Comparison of ENCODE assay signal across 19 cellular contexts in the genomic region with DNA sequence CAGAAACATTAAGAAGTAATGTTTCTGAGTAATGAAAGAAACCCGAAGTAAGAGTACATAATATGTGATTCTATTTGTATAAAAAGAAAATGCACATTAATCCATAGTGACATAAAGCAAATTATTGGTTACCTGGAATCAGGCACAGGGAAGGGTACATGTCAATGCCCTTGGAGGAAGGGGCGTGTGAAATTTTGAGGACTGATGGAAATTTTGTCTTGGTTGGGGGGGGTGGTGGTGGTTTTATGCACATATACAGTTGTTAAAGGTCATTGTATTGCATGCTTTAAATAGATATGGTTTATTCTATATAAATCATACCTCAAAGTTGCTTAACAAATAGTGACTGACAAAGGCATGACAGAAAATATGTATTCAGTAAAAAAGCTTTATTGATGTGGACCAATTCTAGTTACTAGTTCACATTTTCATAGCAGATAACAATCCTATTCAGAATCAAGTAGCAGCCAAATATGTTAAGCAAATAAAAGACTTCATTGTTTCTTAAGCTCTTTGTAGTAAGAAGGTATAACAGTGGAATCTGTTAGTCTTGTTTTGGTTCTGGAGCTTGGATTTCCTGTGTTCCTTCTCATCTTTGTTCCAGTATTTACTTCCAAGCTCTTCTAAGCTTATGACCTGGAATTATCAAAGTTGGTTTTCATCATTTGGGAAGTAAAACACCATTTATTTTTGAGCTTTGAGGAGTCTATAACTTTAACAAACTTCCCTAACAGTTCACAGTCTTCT. TPM values are rescaled to one million over a fixed set of nuclear protein-coding genes. Genes with fewer than 3 reads are reported as not detected.
DNase-seq lines count a peak whose midpoint lies in the region; ATAC-seq, FAIRE-seq and TF ChIP-seq lines count a peak whose summit lies in the region.
"Had no signal": no experiment of that assay in that cellular context is flagged by ENCODE, and none has a peak within 500 bp of the region (broad histone marks: within the 10 kb centered on the region; RNA-seq: fewer than 3 reads in every experiment).

No MANE protein-coding gene starts in this region.

- H4K20me1 ChIP-seq in SK-N-SH (ENCODE audit: insufficient read depth) (peaks cover 100% of the 10 kb centered on the region), GM12878 (ENCODE audit: control insufficient read depth, insufficient read depth) (no peaks in the 10 kb centered on the region), MM.1S (ENCODE audit: insufficient read depth, low read length) (peaks cover 27% of the 10 kb centered on the region)

- FAIRE-seq in GM12891 (lab: Jason Lieb, UNC) (no peak), GM12878 (lab: Jason Lieb, UNC) (no peak)
- FAIRE-seq: G401.6 had no signal

- intact Hi-C loops in GM12878 (cut with micrococcal nuclease; ENCODE audit: unreplicated experiment), result no loop called here

- TF ChIP-seq POLR2A in GM12891 (IDR thresholded peaks at IDR 0.05; ENCODE audit: low read depth, low read length) (peak; percentile 41; the same call in 1 of the 2 replicates), GM12878 (IDR thresholded peaks at IDR 0.05; ENCODE audit: low read depth, low read length) (no peak)

- no peak for TF ChIP-seq EP300 in SK-N-SH (IDR thresholded peaks at IDR 0.05; ENCODE audit: borderline replicate concordance in 1 of 2, low read depth in 1 of 2, low read length in 1 of 2)
- TF ChIP-seq EP300 in GM12878 (IDR thresholded peaks at IDR 0.05; ENCODE audit: borderline replicate concordance in 1 of 2, control insufficient read depth in 1 of 2, low read depth in 2 of 2, low read length in 2 of 2), result no peak

- H3K9me3 ChIP-seq in SK-N-SH, result no peaks in the 10 kb centered on the region
- peaks cover 5% of the 10 kb centered on the region; the same call in 1 of the 3 replicates for H3K9me3 ChIP-seq in GM12878 (replicated peaks; ENCODE audit: control insufficient read depth, insufficient read depth, low read length)
- no peaks in the 10 kb centered on the region for H3K9me3 ChIP-seq in neutrophil
- no peaks in the 10 kb centered on the region for H3K9me3 ChIP-seq in MM.1S (replicated peaks; ENCODE audit: insufficient read depth, low read length)

- RAD21 ChIA-PET in GM12878 (lab: Charles Lee; ENCODE audit: unreplicated experiment), result interaction anchor here (0.9 to 4.0 kb wide), 6 partner anchors 8 to 79 kb away, joined by 3 to 42 read pairs (median 6); a partner anchor contains a TSS

- H3K27me3 ChIP-seq in SK-N-SH (ENCODE audit: insufficient read depth), result no peaks in the 10 kb centered on the region
- no peaks in the 10 kb centered on the region for H3K27me3 ChIP-seq in GM12878 (replicated peaks in 1 of 2; ENCODE audit: control insufficient read depth in 2 of 2, insufficient read depth in 2 of 2, low read length in 1 of 2)
- no peaks in the 10 kb centered on the region for H3K27me3 ChIP-seq in neutrophil
- no peaks in the 10 kb centered on the region for H3K27me3 ChIP-seq in MM.1S (replicated peaks; ENCODE audit: insufficient read depth, low read length)
- H3K27me3 ChIP-seq: BLaER1 treated with 17β-estradiol and CSF1 and Interleukin-3, amounts not matched to agents 10 nM and 100 nM had no signal

- POLR2A ChIA-PET in SK-N-SH (lab: Yijun Ruan, JAX) (no interaction called here), GM12878 (lab: Charles Lee) (interaction anchor here (0.6 to 6.8 kb wide), 6 partner anchors 12 to 150 kb away, joined by 3 to 41 read pairs (median 4); no protein-coding TSS in a partner anchor)

- peaks cover 100% of the 10 kb centered on the region for H3K79me2 ChIP-seq in SK-N-SH (ENCODE audit: insufficient read depth)
- H3K79me2 ChIP-seq in GM12878 (ENCODE audit: control insufficient read depth, insufficient read depth, low read length), result peaks cover 96% of the 10 kb centered on the region
- H3K79me2 ChIP-seq in MM.1S (ENCODE audit: low read length), result peaks cover 100% of the 10 kb centered on the region

- in situ Hi-C loops in GM12878 (cut with MboI), result no loop called here

- H3K9ac ChIP-seq in SK-N-SH (no peak overlapping the region), GM12878 (ENCODE audit: control insufficient read depth, insufficient read depth, low read length) (no peak overlapping the region), MM.1S (ENCODE audit: low read length) (no peak overlapping the region)

- TF ChIP-seq RAD21 in SK-N-SH (IDR thresholded peaks at IDR 0.05; ENCODE audit: low read length), result no peak
- no peak for TF ChIP-seq RAD21 in GM12878 (IDR thresholded peaks at IDR 0.05; ENCODE audit: insufficient read depth, low read depth, low read length)

- no TSS peak for BruUV-seq in GM12878 (replicated peaks; lab: Mats Ljungman, UMichigan)

- no peak for TF ChIP-seq CTCF in SK-N-SH (IDR thresholded peaks at IDR 0.05)
- TF ChIP-seq CTCF in GM12878 (IDR thresholded peaks at IDR 0.05 in 2 of 3, conservative IDR thresholded peaks at IDR 0.05 in 1 of 3; ENCODE audit: control insufficient read depth in 2 of 3, extremely low read depth in 1 of 3, insufficient read depth in 1 of 3, low read depth in 3 of 3, low read length in 3 of 3), result no peak
- TF ChIP-seq CTCF in neutrophil (IDR thresholded peaks at IDR 0.05), result no peak
- TF ChIP-seq CTCF in MM.1S (IDR thresholded peaks at IDR 0.05; ENCODE audit: low read length), result no peak

- WGBS in SK-N-SH (ENCODE audit: low lambda C conversion rate), result 96% methylated on average over 2 of the region's 2 CpGs
- WGBS in GM12878 (ENCODE audit: insufficient coverage, insufficient replicate concordance, low lambda C conversion rate, missing lambda C conversion rate), result 100% methylated on average over 2 of the region's 2 CpGs

- no peaks in the 10 kb centered on the region for H3K9me2 ChIP-seq in SK-N-SH
- H3K9me2 ChIP-seq in MM.1S (replicated peaks; ENCODE audit: insufficient read depth, low read length), result no peaks in the 10 kb centered on the region

- no peak for ATAC-seq in SK-N-SH treated with all-trans-retinoic acid at 6 μM for 48 hours
- ATAC-seq in GM12878, result no peak
- no peak for ATAC-seq in GM19328 (IDR thresholded peaks at IDR 0.05; ENCODE audit: unreplicated experiment)
- no peak for ATAC-seq in HG02642 (IDR thresholded peaks at IDR 0.05; ENCODE audit: poor library complexity, unreplicated experiment)

- H3K27ac ChIP-seq in SK-N-SH (ENCODE audit: low read depth in 2 of 2, low read length in 1 of 2) (peak overlapping the region in 1 of 2 experiments; percentile 28; a peak in 1 of 4 replicates), GM12878 (ENCODE audit: control insufficient read depth, insufficient read depth) (no peak overlapping the region), neutrophil (peak overlapping the region; percentile 81), MM.1S (ENCODE audit: low read length) (no peak overlapping the region)

- H3K4me2 ChIP-seq in SK-N-SH, result 0 out of 2 replicates have a peak overlapping the region, but pooled peaks have one; percentile 8
- H3K4me2 ChIP-seq in GM12878 (ENCODE audit: control insufficient read depth, insufficient read depth), result no peak overlapping the region
- no peak overlapping the region for H3K4me2 ChIP-seq in MM.1S (ENCODE audit: low read depth, low read length)

- DNase-seq in SK-N-SH, result no peak
- no peak for DNase-seq in GM12891 (ENCODE audit: insufficient read length, low spot score)
- DNase-seq in GM12878 (ENCODE audit: low read depth, low spot score), result no peak
- DNase-seq in MM.1S, result no peak
- DNase-seq: 8988T, DND-41, GOT3, Karpas-422, MV-4-11, NCI-H1417 treated with DMSO at 0.1 percent for 48 hours, NCI-H1930, NCI-H69, SHP77 treated with DMSO at 0.1 percent for 48 hours had no signal

- H3F3A ChIP-seq in SK-N-SH (replicated peaks; ENCODE audit: insufficient read depth) (peaks cover 6% of the 10 kb centered on the region), MM.1S (ENCODE audit: insufficient read depth, low read length) (no peaks in the 10 kb centered on the region)

- SMC1A ChIA-PET in GM12878 (lab: Charles Lee; ENCODE audit: uncharacterized antibody, unreplicated experiment), result interaction anchor here (0.6 to 7.0 kb wide), 16 partner anchors 11 to 352 kb away, joined by 3 to 85 read pairs (median 4); no protein-coding TSS in a partner anchor

- H3K4me3 ChIP-seq in SK-N-SH (ENCODE audit: low read depth in 2 of 2, low read length in 1 of 2), result no peak overlapping the region
- no peak overlapping the region for H3K4me3 ChIP-seq in GM12878
- no peak overlapping the region for H3K4me3 ChIP-seq in neutrophil (ENCODE audit: low read depth in 1 of 2, low read length in 1 of 2)
- no peak overlapping the region for H3K4me3 ChIP-seq in MM.1S (ENCODE audit: low read length)
- H3K4me3 ChIP-seq: BLaER1 treated with 17β-estradiol and CSF1 and Interleukin-3, amounts not matched to agents 10 nM and 100 nM had no signal

- H2AFZ ChIP-seq in SK-N-SH (ENCODE audit: low read depth), result no peak overlapping the region
- no peak overlapping the region for H2AFZ ChIP-seq in GM12878 (ENCODE audit: control insufficient read depth, low read depth, low read length)
- no peak overlapping the region for H2AFZ ChIP-seq in MM.1S (ENCODE audit: low read length)

- CTCF ChIA-PET in SK-N-SH (lab: Yijun Ruan, JAX) (interaction anchor here (1.1 to 1.5 kb wide), 4 partner anchors 11 to 162 kb away, joined by 3 to 6 read pairs (median 3); no protein-coding TSS in a partner anchor), GM12878 (lab: Yijun Ruan, JAX) (interaction anchor here (0.7 to 1.6 kb wide), 7 partner anchors 9 to 224 kb away, joined by 3 to 6 read pairs (median 4); no protein-coding TSS in a partner anchor)

- H3K4me1 ChIP-seq in SK-N-SH (ENCODE audit: control insufficient read depth in 1 of 2, insufficient read depth in 2 of 2, low read depth in 1 of 2, low read length in 1 of 2), result peaks cover 9 to 41% of the 10 kb centered on the region in 2 experiments; a peak in 3 of 4 replicates
- no peaks in the 10 kb centered on the region for H3K4me1 ChIP-seq in GM12878 (ENCODE audit: control insufficient read depth, insufficient read depth, low read length)
- H3K4me1 ChIP-seq in neutrophil (ENCODE audit: control insufficient read depth in 1 of 2, insufficient read depth in 1 of 2, low read depth in 1 of 2, low read length in 1 of 2), result peaks cover 32 to 60% of the 10 kb centered on the region in 2 experiments
- no peaks in the 10 kb centered on the region for H3K4me1 ChIP-seq in MM.1S (ENCODE audit: low read length)

- H3K36me3 ChIP-seq in SK-N-SH (replicated peaks in 1 of 2; ENCODE audit: control insufficient read depth in 1 of 2, insufficient read depth in 2 of 2, low read length in 1 of 2) (peaks cover 0 to 43% of the 10 kb centered on the region in 2 experiments), GM12878 (ENCODE audit: control insufficient read depth in 2 of 2, insufficient read depth in 2 of 2, low read length in 1 of 2) (0 out of 4 replicates have a peak, but pooled peaks cover 0 to 4% of the 10 kb centered on the region in 2 experiments), neutrophil (peaks cover 7% of the 10 kb centered on the region), MM.1S (replicated peaks; ENCODE audit: insufficient read depth, low read length) (no peaks in the 10 kb centered on the region)

RNA-seq across cellular contexts. Expression of a gene that starts 15.1 kb away (rescaled TPM):
- polyA plus RNA-seq in SK-N-SH (2012; rRNA removed) (18.1 and 21.9 TPM in 2 replicates), GM12878 (2011; rRNA removed) (18.8 and 26.6 TPM in 2 replicates), GM12878 (2014; fragmentation: Illumina TruSeq; extraction: Trizol) (10.7 and 11.8 TPM in 2 replicates), GM12878 (2014; fragmentation: Nextera tagmentation; extraction: Ambion mirVana) (1 to 10 TPM; 3.2 to 3.3 TPM), GM12878 (2014; rRNA removed) (5.4 and 7.6 TPM in 2 replicates), GM12878 (2016; fragmentation: Nextera tagmentation; extraction: Ambion mirVana) (10 to 100 TPM in 1 of 2 experiments, 1 to 10 TPM in 1; 9.1 to 10.3 TPM)
- polyA plus RNA-seq in SK-N-SH (2012; cell fraction: cytosol; rRNA removed), result 24.3 and 24.6 TPM in 2 replicates
- 16.9 and 22.0 TPM in 2 replicates for polyA plus RNA-seq in SK-N-SH (2012; cell fraction: nucleus; rRNA removed)
- polyA plus RNA-seq in GM12891 (2012; ENCODE audit: low read depth, missing spikeins), result 11.0 TPM
- 89.0 and 91.9 TPM in 2 replicates for total RNA-seq in GM12878 (2013; cell fraction: nucleolus; rRNA removed)
- total RNA-seq in GM12878 (2014; rRNA removed) (13.8 and 20.1 TPM in 2 replicates), GM12878 (2014; rRNA removed; fragmentation: Illumina TruSeq; extraction: Trizol) (16.9 and 18.1 TPM in 2 replicates), GM12878 (2021) (25.7 TPM in 2 replicates)
- polyA plus RNA-seq in GM12878 (2011; ENCODE audit: low read depth), result 10.4 TPM
- 6.6 and 8.8 TPM in 2 replicates for polyA plus RNA-seq in GM12878 (2011; cell fraction: cytosol; rRNA removed)
- 18.9 TPM in 2 replicates for polyA plus RNA-seq in GM12878 (2011; cell fraction: nucleus; rRNA removed)
- 11.9 and 12.8 TPM in 2 replicates for polyA plus RNA-seq in GM12878 (2012)
- 81.2 and 136 TPM in 2 replicates for polyA minus RNA-seq in GM12878 (2011; rRNA and poly(A)+ RNA removed)
- polyA minus RNA-seq in GM12878 (2011; cell fraction: cytosol; rRNA and poly(A)+ RNA removed), result 17.2 and 23.1 TPM in 2 replicates
- 43.3 and 46.8 TPM in 2 replicates for polyA minus RNA-seq in GM12878 (2011; cell fraction: nucleus; rRNA and poly(A)+ RNA removed)
